Comparison of ENCODE assay signal across 35 cellular contexts in genomic region chr15:87728998-87729397, GRCh38.
"Had no signal": no experiment of that assay in that cellular context is flagged by ENCODE, and none has a peak within 500 bp of the region (broad histone marks: within the 10 kb centered on the region; RNA-seq: fewer than 3 reads in every experiment).

No MANE protein-coding gene starts in this region.

- H3K4me3 ChIP-seq: MG63 had no signal

- H3K27ac ChIP-seq: KMS-11 had no signal

- H3K9me3 ChIP-seq: MG63 had no signal

- H3K9ac ChIP-seq: KMS-11 had no signal

- DNase-seq: Karpas-422, Kasumi-1, MG63, MV-4-11, NCI-H1048, NCI-H1092, NCI-H1092 treated with DMSO at 0.1 percent for 48 hours, NCI-H1105, NCI-H1105 treated with DMSO at 0.1 percent for 48 hours, NCI-H1417, NCI-H1417 treated with DMSO at 0.1 percent for 48 hours, NCI-H1436, NCI-H1436 treated with DMSO at 0.1 percent for 48 hours, NCI-H146, NCI-H1694, NCI-H1694 treated with DMSO at 0.1 percent for 48 hours, NCI-H187, NCI-H187 treated with DMSO at 0.1 percent for 48 hours, NCI-H1930, NCI-H2029, NCI-H2029 treated with DMSO at 0.1 percent for 48 hours, NCI-H2081, NCI-H2081 treated with DMSO at 0.1 percent for 48 hours, NCI-H2107, NCI-H2171, NCI-H2171 treated with DMSO at 0.1 percent for 48 hours, NCI-H2227 treated with DMSO at 0.1 percent for 48 hours, NCI-H226, NCI-H345, NCI-H446, NCI-H446 treated with DMSO at 0.1 percent for 48 hours, NCI-H510A, NCI-H510A treated with DMSO at 0.1 percent for 48 hours, NCI-H524 had no signal

- H3K36me3 ChIP-seq: MG63 had no signal

- H3K27me3 ChIP-seq: MG63 had no signal

- H3K4me2 ChIP-seq: KMS-11 had no signal
